16 cellular contexts compared by ENCODE assay signal in the genomic region with DNA sequence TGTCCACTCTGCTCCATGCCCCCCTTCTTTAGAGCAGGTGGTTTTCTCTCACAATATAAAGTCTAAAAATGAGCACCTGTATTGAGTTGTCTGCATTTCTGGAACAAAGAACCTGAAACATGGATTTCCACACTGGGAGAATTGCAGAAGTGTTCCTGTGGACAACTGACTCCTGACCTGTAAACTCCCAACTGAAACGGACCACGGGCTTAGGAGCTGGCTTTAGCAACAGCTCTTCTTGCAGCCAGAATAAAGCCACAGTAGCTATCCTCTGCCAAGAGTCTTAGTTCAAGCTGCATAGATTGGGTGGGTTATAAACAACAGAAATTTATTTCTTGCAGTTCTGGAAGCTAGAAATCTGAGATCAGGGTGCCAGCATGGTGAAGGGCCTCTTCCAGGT.
DNase-seq lines count a peak whose midpoint lies in the region; TF ChIP-seq lines count a peak whose summit lies in the region.
"Had no signal": no experiment of that assay in that cellular context is flagged by ENCODE, and none has a peak within 500 bp of the region (broad histone marks: within the 10 kb centered on the region; RNA-seq: fewer than 3 reads in every experiment).

No MANE protein-coding gene starts in this region.

- DNase-seq in MV-4-11 (lab: John Stamatoyannopoulos, UW) (peak; percentile 4), fibroblast of peridontal ligament (ENCODE audit: extremely low read depth) (peak; percentile 3), nephron progenitor cell (no peak), GM13977 (ENCODE audit: low spot score) (no peak), esophagus muscularis mucosa (ENCODE audit: extremely low spot score) (no peak), NCI-H524 (lab: John Stamatoyannopoulos, UW) (no peak)
- DNase-seq: 8988T; C1 segment of cervical spinal cord; Caco-2; CD8-positive, alpha-beta T cell; DMS153; DND-41; GM23248; H7; HCEC 1CT had no signal

- intact Hi-C loops in esophagus muscularis mucosa (cut with DNase I): loop anchor here (5.0 kb wide), 2 partner anchors 1201 to 1341 kb away; no protein-coding TSS in a partner anchor

- in situ Hi-C loops in GM13977 (cut with MboI; ENCODE audit: low pct_unique_long_range_greater_than_20kb, low sequenced_read_pairs, unreplicated experiment): no loop called here

- no peaks in the 10 kb centered on the region for H3K9me3 Mint-ChIP-seq in nephron progenitor cell
- H3K9me3 Mint-ChIP-seq: CD8-positive, alpha-beta T cell had no signal

- H3K27ac ChIP-seq in esophagus muscularis mucosa (replicated peaks in 1 of 4): no peak overlapping the region
- H3K27ac ChIP-seq: A549, GM23248 had no signal

- H3K4me3 Mint-ChIP-seq in nephron progenitor cell: no peak overlapping the region
- H3K4me3 Mint-ChIP-seq: CD8-positive, alpha-beta T cell had no signal

- peak overlapping the region; percentile 51 for H3K27ac Mint-ChIP-seq in nephron progenitor cell
- H3K27ac Mint-ChIP-seq: CD8-positive, alpha-beta T cell had no signal

- H3K36me3 Mint-ChIP-seq in nephron progenitor cell (ENCODE audit: low read depth): no peaks in the 10 kb centered on the region
- H3K36me3 Mint-ChIP-seq: CD8-positive, alpha-beta T cell had no signal

- peaks cover 9 to 19% (median 14%) of the 10 kb centered on the region in 4 donors for H3K4me1 ChIP-seq in esophagus muscularis mucosa
- H3K4me1 ChIP-seq: A549, Caco-2 had no signal

- no peak overlapping the region for H3K4me3 ChIP-seq in esophagus muscularis mucosa
- H3K4me3 ChIP-seq: A549, GM23248 had no signal

- WGBS in esophagus muscularis mucosa: 47% methylated on average over 2 of the region's 2 CpGs

- H3K27me3 ChIP-seq in esophagus muscularis mucosa: no peaks in the 10 kb centered on the region

- no peak for TF ChIP-seq POLR2A in esophagus muscularis mucosa (IDR thresholded peaks at IDR 0.05; ENCODE audit: low read depth)

- TF ChIP-seq CTCF in nephron progenitor cell (IDR thresholded peaks at IDR 0.05) (no peak), GM13977 (IDR thresholded peaks at IDR 0.05; ENCODE audit: extremely low read depth, insufficient read depth, missing control alignments) (no peak), esophagus muscularis mucosa (IDR thresholded peaks at IDR 0.05) (no peak)

- peaks cover 51% of the 10 kb centered on the region for H3K4me1 Mint-ChIP-seq in nephron progenitor cell

- no peak for TF ChIP-seq EP300 in esophagus muscularis mucosa (IDR thresholded peaks at IDR 0.05)

- no peaks in the 10 kb centered on the region for H3K27me3 Mint-ChIP-seq in nephron progenitor cell (ENCODE audit: low read depth, poor library complexity)

- no peaks in the 10 kb centered on the region for H3K9me3 ChIP-seq in esophagus muscularis mucosa
- H3K9me3 ChIP-seq: A549, Caco-2 had no signal

- H3K36me3 ChIP-seq in esophagus muscularis mucosa: no peaks in the 10 kb centered on the region

Comparison
In these comparisons a context has a peak if more than half of its experiments do, and no peak if none do; other contexts are left out.
1. DNase-seq: peak in MV-4-11 (single experiment) and fibroblast of peridontal ligament (single experiment); none in nephron progenitor cell (single experiment), GM13977 (single experiment), esophagus muscularis mucosa (single experiment) and NCI-H524 (0 of 2).